Comparison of ENCODE assay signal across 37 cellular contexts in the genomic region with DNA sequence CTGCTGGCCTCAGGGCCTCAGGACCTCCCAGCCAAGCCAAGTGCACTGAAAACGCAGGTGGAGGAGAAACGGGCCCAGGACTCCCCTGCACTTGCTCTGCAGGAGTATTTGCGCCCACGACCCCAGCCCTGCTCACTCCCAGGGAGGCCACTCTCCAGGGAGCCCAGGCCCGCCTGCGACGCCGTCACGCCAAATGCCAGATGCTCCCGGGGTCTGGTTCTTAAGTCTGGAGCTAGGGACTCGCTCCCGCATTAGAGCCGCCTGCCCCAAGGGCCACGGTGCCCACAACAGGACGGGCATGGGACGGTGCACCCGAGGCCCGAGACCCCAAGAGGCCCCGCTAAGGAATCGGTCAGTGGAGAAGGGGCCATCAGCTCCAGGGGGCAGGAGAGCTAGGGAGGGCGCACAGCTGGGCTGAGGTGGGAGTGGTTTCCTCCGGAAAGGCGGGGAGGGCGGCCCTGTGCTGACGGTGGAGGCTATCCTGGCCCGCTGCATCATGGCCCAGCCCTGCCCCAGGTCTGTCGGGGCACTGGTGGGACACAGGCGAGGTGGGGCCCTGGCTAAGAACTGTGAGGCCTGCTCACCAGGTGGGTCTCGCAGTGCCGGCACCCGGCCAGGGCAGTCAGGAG. TPM values are rescaled to one million over a fixed set of nuclear protein-coding genes. Genes with fewer than 3 reads are reported as not detected.
"Had no signal": no experiment of that assay in that cellular context is flagged by ENCODE, and none has a peak within 500 bp of the region (broad histone marks: within the 10 kb centered on the region; RNA-seq: fewer than 3 reads in every experiment).

No MANE protein-coding gene starts in this region.

- H3K4me1 ChIP-seq: adrenal gland, body of pancreas, breast epithelium, Peyer's patch had no signal

- H3K27ac ChIP-seq: adrenal gland, body of pancreas, breast epithelium, Peyer's patch, WERI-Rb-1 had no signal

- H3K9me3 ChIP-seq: adrenal gland, body of pancreas, breast epithelium, Peyer's patch had no signal

- H3K27me3 ChIP-seq: adrenal gland, body of pancreas, Peyer's patch had no signal

- H3K4me3 ChIP-seq: adrenal gland, body of pancreas, breast epithelium, Peyer's patch had no signal

- H3K36me3 ChIP-seq: adrenal gland, breast epithelium, Peyer's patch, WERI-Rb-1 had no signal

- DNase-seq: activated CD4-positive, alpha-beta memory T cell treated with anti-CD3 and anti-CD28 coated beads, Interleukin-2, amount 10 ng/mL, durations not matched to agents 7 days and 5 days; activated CD4-positive, alpha-beta T cell treated with anti-CD3 and anti-CD28 coated beads for 1 hour; activated CD4-positive, alpha-beta T cell treated with anti-CD3 and anti-CD28 coated beads for 48 hours; activated CD4-positive, CD25-positive, alpha-beta regulatory T cell; activated CD8-positive, alpha-beta memory T cell treated with anti-CD3 and anti-CD28 coated beads for 24 hours; activated CD8-positive, alpha-beta memory T cell treated with anti-CD3 and anti-CD28 coated beads, Interleukin-2, amount 10 ng/mL, durations not matched to agents 7 days and 5 days; activated CD8-positive, alpha-beta memory T cell treated with anti-CD3 and anti-CD28 coated beads, Interleukin-2, amount 50 U/mL, for 48 hours; activated effector memory CD4-positive, alpha-beta T cell treated with anti-CD3 and anti-CD28 coated beads, Interleukin-2, amount 50 U/mL, for 16 hours; activated naive CD4-positive, alpha-beta T cell; activated naive CD4-positive, alpha-beta T cell treated with anti-CD3 and anti-CD28 coated beads, Interleukin-2, amount 50 U/mL, for 16 hours; activated T-cell treated with anti-CD3 and anti-CD28 coated beads, Interleukin-2, amount 50 U/mL, for 48 hours; adrenal gland; body of pancreas; Karpas-422; NCI-H1105; NCI-H1417 treated with DMSO at 0.1 percent for 48 hours; NCI-H1930; NCI-H2227 treated with DMSO at 0.1 percent for 48 hours; NCI-H446; NCI-H510A treated with DMSO at 0.1 percent for 48 hours; NCI-H526 treated with DMSO at 0.1 percent for 48 hours; NCI-H774; PC-3; Peyer's patch; RPMI8226; SIG-M5; SW 1271; T-helper 1 cell; T-helper 2 cell; T-helper 9 cell; WERI-Rb-1 had no signal

- FAIRE-seq: astrocyte had no signal

- ATAC-seq: activated CD8-positive, alpha-beta memory T cell treated with anti-CD3 and anti-CD28 coated beads, Interleukin-2, amount 10 ng/mL, durations not matched to agents 7 days and 5 days; activated T-helper 17 cell treated with anti-CD3 and anti-CD28 coated beads, Interleukin-2, amount 50 U/mL, for 72 hours; body of pancreas; PC-3; Right ventricle myocardium inferior had no signal

RNA-seq across cellular contexts. Expression of a gene that starts 44.1 kb away (rescaled TPM):
- total RNA-seq: activated CD4-positive, alpha-beta memory T cell treated with anti-CD3 and anti-CD28 coated beads, Interleukin-2, amount 10 ng/mL, durations not matched to agents 7 days and 5 days; activated CD8-positive, alpha-beta memory T cell treated with anti-CD3 and anti-CD28 coated beads, Interleukin-2, amount 10 ng/mL, durations not matched to agents 7 days and 5 days; activated T-helper 17 cell treated with anti-CD3 and anti-CD28 coated beads, Interleukin-2, amount 50 U/mL, for 72 hours; body of pancreas; breast epithelium; MCF 10A; PC-3; Peyer's patch; SK-MEL-5 had no signal
